ENCODE assay signal across 1 cellular context in genomic region chr2:112584134-112584890, GRCh38.
TF ChIP-seq lines count a peak whose summit lies in the region.

Gene CHCHD5 (plus strand): TSS chr2:112584609. CDS start chr2:112584648, 39 bp downstream.

TF ChIP-seq in HepG2, 621 proteins besides CTCF, POLR2A, EP300 and RAD21 (continued from another document and continues in another):
- TF ChIP-seq ZSCAN22 (CRISPR knock-in tag; IDR thresholded peaks at IDR 0.05): no peak
- peak; percentile 89 for TF ChIP-seq TARDBP (CRISPR knock-in tag; IDR thresholded peaks at IDR 0.05)
- no peak for TF ChIP-seq ZNF770 (CRISPR knock-in tag; IDR thresholded peaks at IDR 0.05)
- TF ChIP-seq PBX3 (CRISPR knock-in tag; IDR thresholded peaks at IDR 0.05; ENCODE audit: borderline replicate concordance): no peak
- peak; percentile 41 for TF ChIP-seq GFI1 (CRISPR knock-in tag; IDR thresholded peaks at IDR 0.05; ENCODE audit: borderline replicate concordance)
- no peak; the same call in 1 of the 2 replicates for TF ChIP-seq ZNF142 (CRISPR knock-in tag; IDR thresholded peaks at IDR 0.05)
- TF ChIP-seq ZNF629 (CRISPR knock-in tag; conservative IDR thresholded peaks at IDR 0.05): no peak
- no peak for TF ChIP-seq NFIC (IDR thresholded peaks at IDR 0.05; ENCODE audit: low read length)
- 0 out of 2 replicates have a peak, but pooled peaks have one; percentile 16 for TF ChIP-seq ZNF589 (CRISPR knock-in tag; conservative IDR thresholded peaks at IDR 0.05)
- TF ChIP-seq HNF4A (CRISPR knock-in tag; IDR thresholded peaks at IDR 0.05): peak; percentile 65
- TF ChIP-seq ZHX2 (IDR thresholded peaks at IDR 0.05; ENCODE audit: low read depth): peak; percentile 98
- no peak; the same call in 1 of the 2 replicates for TF ChIP-seq ZHX2 (CRISPR knock-in tag; IDR thresholded peaks at IDR 0.05; ENCODE audit: borderline replicate concordance)
- TF ChIP-seq ZBTB25 (CRISPR knock-in tag; IDR thresholded peaks at IDR 0.05): peak; percentile 100
- peak; percentile 21; the same call in 1 of the 2 replicates for TF ChIP-seq SIX1 (CRISPR knock-in tag; IDR thresholded peaks at IDR 0.05; ENCODE audit: borderline replicate concordance)
- peak; percentile 25; the same call in 1 of the 2 replicates for TF ChIP-seq KIAA2018 (CRISPR knock-in tag; IDR thresholded peaks at IDR 0.05; ENCODE audit: borderline replicate concordance)
- 0 out of 2 replicates have a peak, but pooled peaks have one; percentile 41 for TF ChIP-seq KLF12 (CRISPR knock-in tag; IDR thresholded peaks at IDR 0.05; ENCODE audit: borderline replicate concordance)
- 0 out of 2 replicates have a peak, but pooled peaks have one; percentile 32 for TF ChIP-seq ARNTL (CRISPR knock-in tag; IDR thresholded peaks at IDR 0.05)
- no peak; the same call in 1 of the 2 replicates for TF ChIP-seq ATF3 (CRISPR knock-in tag; IDR thresholded peaks at IDR 0.05)
- peak; percentile 88 for TF ChIP-seq ZNF18 (CRISPR knock-in tag; IDR thresholded peaks at IDR 0.05; ENCODE audit: insufficient replicate concordance)
- 0 out of 2 replicates have a peak, but pooled peaks have one; percentile 43 for TF ChIP-seq TP53 (CRISPR knock-in tag; conservative IDR thresholded peaks at IDR 0.05)
- TF ChIP-seq ADNP (CRISPR knock-in tag; IDR thresholded peaks at IDR 0.05): no peak
- no peak for TF ChIP-seq ZNF547 (CRISPR knock-in tag; IDR thresholded peaks at IDR 0.05)
- peak; percentile 94 for TF ChIP-seq ZNF274 (CRISPR knock-in tag; IDR thresholded peaks at IDR 0.05)
- peak; percentile 96 for TF ChIP-seq SMAD3 (CRISPR knock-in tag; IDR thresholded peaks at IDR 0.05)
